8 cellular contexts compared by ENCODE assay signal in genomic region chr4:89056953-89057398, GRCh38. TPM values are rescaled to one million over a fixed set of nuclear protein-coding genes. Genes with fewer than 3 reads are reported as not detected.
DNase-seq lines count a peak whose midpoint lies in the region; ATAC-seq, FAIRE-seq and TF ChIP-seq lines count a peak whose summit lies in the region.

TSS of gene FAM13A (minus strand) at chr4:89057185. CDS start at chr4:89056964, 221 bp downstream.

- no TSS peak for BruUV-seq in K562 (replicated peaks; lab: Mats Ljungman, UMichigan)

- in situ Hi-C loops in K562 (cut with MboI) = no loop called here

- H3K4me2 ChIP-seq in K562 (ENCODE audit: insufficient read depth, low read length) = peak within 1 kb of the TSS; percentile 82

- no peaks in the 10 kb centered on the region for H4K20me1 ChIP-seq in K562 (replicated peaks; ENCODE audit: control insufficient read depth, insufficient read depth, low read length)

- H3K9me1 ChIP-seq in K562 (ENCODE audit: control insufficient read depth, insufficient read depth, low read length) = no peaks in the 10 kb centered on the region

- H3K27ac ChIP-seq in K562 (ENCODE audit: extremely low read depth, low read depth, low read length) = peak within 1 kb of the TSS; percentile 79
- peak within 1 kb of the TSS; percentile 63 to 70 for H3K27ac ChIP-seq in prostate gland

- WGBS in K562 (ENCODE audit: insufficient coverage, low coverage, missing lambda C conversion rate) = 0% methylated on average over 9 of the region's 9 CpGs
- 2% methylated on average over 9 of the region's 9 CpGs for WGBS in prostate gland

- TF ChIP-seq EP300 in K562 (IDR thresholded peaks at IDR 0.05; ENCODE audit: low read length) = no peak

- H3K4me3 ChIP-seq in K562 (peak within 1 kb of the TSS; percentile 59), prostate gland (peak within 1 kb of the TSS; percentile 24 to 44)

- DNase-seq in GM03348 (ENCODE audit: low spot score) (peak; percentile 74), NCI-H446 treated with DMSO at 0.1 percent for 48 hours (lab: John Stamatoyannopoulos, UW) (peak; percentile 97), K562 (ENCODE audit: extremely low read depth in 1 of 4, low spot score in 3 of 4) (peak; percentile 74 to 96 (median 78)), hypothalamus (lab: John Stamatoyannopoulos, UW) (peak in 44 of 51 donors; percentile 3 to 73 (median 27)), prostate gland (ENCODE audit: low spot score) (peak; percentile 95), NOMO-1 treated with dmso at 0.1 percent for 144 hours (lab: John Stamatoyannopoulos, UW; ENCODE audit: unreplicated experiment) (no peak)

- H2AFZ ChIP-seq in K562 (ENCODE audit: low read depth, low read length) = peak within 1 kb of the TSS; percentile 98

- FAIRE-seq in K562 (lab: Jason Lieb, UNC) = peak; percentile 95

- intact Hi-C loops in K562 (cut with micrococcal nuclease) = loop anchor here (2.0 kb wide), 1 partner anchor 54 kb away; the partner anchor contains the start of gene TIGD2
- intact Hi-C loops in prostate gland (cut with DNase I) = loop anchor here (2.0 kb wide), 1 partner anchor 54 kb away; the partner anchor contains the start of gene TIGD2

- ATAC-seq in HG03045 (IDR thresholded peaks at IDR 0.05; ENCODE audit: unreplicated experiment) (peak; percentile 69), K562 (peak; percentile 90), GM19452 (IDR thresholded peaks at IDR 0.05; ENCODE audit: unreplicated experiment) (no peak)

- POLR2A ChIA-PET in K562 (lab: Yijun Ruan, JAX) = interaction anchor here (0.9 to 3.4 kb wide), 5 partner anchors 9 to 379 kb away, joined by 3 to 14 read pairs (median 4); no protein-coding TSS in a partner anchor

- H3K9ac ChIP-seq in K562 (ENCODE audit: insufficient read depth in 1 of 2, low read depth in 2 of 2, low read length in 2 of 2) = peak within 1 kb of the TSS; percentile 75 to 90

- TF ChIP-seq CTCF in K562 (IDR thresholded peaks at IDR 0.05 in 2 of 3, conservative IDR thresholded peaks at IDR 0.05 in 1 of 3; ENCODE audit: insufficient read depth in 2 of 3, low read depth in 1 of 3, low read length in 3 of 3) (no peak), prostate gland (IDR thresholded peaks at IDR 0.05) (no peak)

- H3K9me3 ChIP-seq in K562 (replicated peaks; ENCODE audit: control insufficient read depth, insufficient read depth, low read depth, low read length) = no peaks in the 10 kb centered on the region
- H3K9me3 ChIP-seq in prostate gland = no peaks in the 10 kb centered on the region

- H3K27me3 ChIP-seq in K562 (ENCODE audit: control insufficient read depth in 2 of 2, insufficient read depth in 2 of 2, low read length in 2 of 2) (no peaks in the 10 kb centered on the region), prostate gland (replicated peaks; ENCODE audit: insufficient read depth) (no peaks in the 10 kb centered on the region)

- H3K36me3 ChIP-seq in K562 (ENCODE audit: control insufficient read depth, insufficient read depth, low read length) (0 out of 3 replicates have a peak, but pooled peaks cover 6% of the 10 kb centered on the region), prostate gland (no peaks in the 10 kb centered on the region)

- H3K79me2 ChIP-seq in K562 (ENCODE audit: control insufficient read depth, insufficient read depth, low read length) = peaks cover 49% of the 10 kb centered on the region

- CTCF ChIA-PET in K562 (lab: Yijun Ruan, JAX; ENCODE audit: low intra/inter-chr PET ratio) = no interaction called here

- H3K4me1 ChIP-seq in K562 (replicated peaks in 1 of 2; ENCODE audit: control insufficient read depth in 2 of 2, insufficient read depth in 2 of 2, low read length in 2 of 2) = peaks cover 4 to 17% of the 10 kb centered on the region in 2 experiments; a peak in 2 of 5 replicates
- H3K4me1 ChIP-seq in prostate gland (replicated peaks) = no peaks in the 10 kb centered on the region

- TF ChIP-seq POLR2A in K562 (conservative IDR thresholded peaks at IDR 0.05) (peak; percentile 88), prostate gland (IDR thresholded peaks at IDR 0.05) (no peak)

- no peak for TF ChIP-seq RAD21 in K562 (CRISPR knock-in tag; conservative IDR thresholded peaks at IDR 0.05 in 1 of 2, IDR thresholded peaks at IDR 0.05 in 1 of 2)

TF ChIP-seq in K562, 482 proteins besides CTCF, POLR2A, EP300 and RAD21 (continues in another document):
- TF ChIP-seq JUNB (CRISPR knock-in tag; conservative IDR thresholded peaks at IDR 0.05) (no peak), ZFP36 (IDR thresholded peaks at IDR 0.05; ENCODE audit: low read depth, low read length, partially characterized antibody) (no peak), THRA (IDR thresholded peaks at IDR 0.05) (no peak), GMEB1 (CRISPR knock-in tag; IDR thresholded peaks at IDR 0.05) (no peak), ZNF696 (CRISPR knock-in tag; conservative IDR thresholded peaks at IDR 0.05) (no peak), TEAD4 (IDR thresholded peaks at IDR 0.05; ENCODE audit: low read length) (no peak; the same call in 1 of the 2 replicates), TEAD4 (CRISPR knock-in tag; IDR thresholded peaks at IDR 0.05; ENCODE audit: borderline replicate concordance) (no peak), FOXK2 (conservative IDR thresholded peaks at IDR 0.05 in 1 of 2, IDR thresholded peaks at IDR 0.05 in 1 of 2; ENCODE audit: low read depth in 2 of 2) (peak; percentile 71 to 91; a peak in 2 of 4 replicates), NCOA6 (IDR thresholded peaks at IDR 0.05) (no peak), USF2 (CRISPR knock-in tag; IDR thresholded peaks at IDR 0.05) (peak; percentile 94), PREB (CRISPR knock-in tag; IDR thresholded peaks at IDR 0.05) (no peak)

RNA-seq across cellular contexts. Expression of gene FAM13A, which starts in this region (rescaled TPM):
- 69.5 and 141 TPM in 2 replicates for total RNA-seq in K562 (2011; cell fraction: chromatin; rRNA removed; ENCODE audit: low replicate concordance)
- total RNA-seq in K562 (2011; cell fraction: nucleolus; rRNA removed) = 25.3 and 29.7 TPM in 2 replicates
- 54.5 and 79.6 TPM in 2 replicates for total RNA-seq in K562 (2011; cell fraction: nucleoplasm; rRNA removed)
- total RNA-seq in K562 (2014; rRNA removed) (11.3 and 15.5 TPM in 2 replicates), K562 (2014; rRNA removed; fragmentation: Illumina TruSeq; extraction: Trizol) (22.3 and 23.1 TPM in 2 replicates), K562 (2015; rRNA removed; fragmentation: Illumina TruSeq; extraction: Trizol) (15.9 and 18.5 TPM in 2 replicates), K562 (2021) (13.7 and 14.1 TPM in 2 replicates), prostate gland (100 to 1,000 TPM in 1 of 2 donors, 10 to 100 TPM in 1; 27.2 to 107 TPM)
- polyA plus RNA-seq in K562 (2011; rRNA removed) (23.3 and 41.9 TPM in 2 replicates), K562 (2014; fragmentation: Illumina TruSeq; extraction: Trizol) (13.1 and 14.7 TPM in 2 replicates), K562 (2014; fragmentation: Nextera tagmentation; extraction: Ambion mirVana) (10 to 100 TPM; 14.4 to 15.3 TPM), K562 (2014; rRNA removed) (12.1 and 12.8 TPM in 2 replicates)
- 7.1 and 23.1 TPM in 2 replicates for polyA plus RNA-seq in K562 (2011; cell fraction: cytosol; rRNA removed)
- polyA plus RNA-seq in K562 (2011; cell fraction: nucleus; rRNA removed) = 32.1 and 73.5 TPM in 2 replicates
- polyA plus RNA-seq in K562 (2012) = 11.7 and 13.0 TPM in 2 replicates
- polyA minus RNA-seq in K562 (2011; rRNA and poly(A)+ RNA removed) = 50.1 and 111 TPM in 2 replicates
- 7.6 and 17.4 TPM in 2 replicates for polyA minus RNA-seq in K562 (2011; cell fraction: cytosol; rRNA and poly(A)+ RNA removed)
- 56.5 and 184 TPM in 2 replicates for polyA minus RNA-seq in K562 (2011; cell fraction: nucleus; rRNA and poly(A)+ RNA removed)
